1 cellular context compared by ENCODE assay signal in genomic region chr6:83867527-83868161, GRCh38.
TF ChIP-seq lines count a peak whose summit lies in the region.

No MANE protein-coding gene starts in this region.

TF ChIP-seq in HepG2, 621 proteins besides CTCF, POLR2A, EP300 and RAD21 (continued from another document):
- TF ChIP-seq RNF219 (CRISPR knock-in tag; IDR thresholded peaks at IDR 0.05) (no peak), FOSL2 (CRISPR knock-in tag; IDR thresholded peaks at IDR 0.05) (peak; percentile 52), MAFK (conservative IDR thresholded peaks at IDR 0.05 in 1 of 2, IDR thresholded peaks at IDR 0.05 in 1 of 2; ENCODE audit: low read length in 2 of 2) (0 out of 4 replicates have a peak, but pooled peaks have one; percentile 10 to 30), WIZ (CRISPR knock-in tag; IDR thresholded peaks at IDR 0.05) (no peak), NFE2L2 (IDR thresholded peaks at IDR 0.05; ENCODE audit: low read length) (peak; percentile 56; the same call in 1 of the 2 replicates), ZNF263 (CRISPR knock-in tag; IDR thresholded peaks at IDR 0.05) (no peak), ZSCAN31 (CRISPR knock-in tag; IDR thresholded peaks at IDR 0.05; ENCODE audit: low read depth) (0 out of 2 replicates have a peak, but pooled peaks have one; percentile 53), ZNF564 (CRISPR knock-in tag; IDR thresholded peaks at IDR 0.05) (no peak), CEBPB (IDR thresholded peaks at IDR 0.05; ENCODE audit: borderline replicate concordance, low read depth, low read length) (no peak), ZNF746 (CRISPR knock-in tag; IDR thresholded peaks at IDR 0.05) (no peak), SKI (IDR thresholded peaks at IDR 0.05; ENCODE audit: partially characterized antibody) (no peak), HMGXB3 (CRISPR knock-in tag; IDR thresholded peaks at IDR 0.05; ENCODE audit: borderline replicate concordance) (no peak), MNT (IDR thresholded peaks at IDR 0.05) (no peak)
- TF ChIP-seq, protein P1, sequence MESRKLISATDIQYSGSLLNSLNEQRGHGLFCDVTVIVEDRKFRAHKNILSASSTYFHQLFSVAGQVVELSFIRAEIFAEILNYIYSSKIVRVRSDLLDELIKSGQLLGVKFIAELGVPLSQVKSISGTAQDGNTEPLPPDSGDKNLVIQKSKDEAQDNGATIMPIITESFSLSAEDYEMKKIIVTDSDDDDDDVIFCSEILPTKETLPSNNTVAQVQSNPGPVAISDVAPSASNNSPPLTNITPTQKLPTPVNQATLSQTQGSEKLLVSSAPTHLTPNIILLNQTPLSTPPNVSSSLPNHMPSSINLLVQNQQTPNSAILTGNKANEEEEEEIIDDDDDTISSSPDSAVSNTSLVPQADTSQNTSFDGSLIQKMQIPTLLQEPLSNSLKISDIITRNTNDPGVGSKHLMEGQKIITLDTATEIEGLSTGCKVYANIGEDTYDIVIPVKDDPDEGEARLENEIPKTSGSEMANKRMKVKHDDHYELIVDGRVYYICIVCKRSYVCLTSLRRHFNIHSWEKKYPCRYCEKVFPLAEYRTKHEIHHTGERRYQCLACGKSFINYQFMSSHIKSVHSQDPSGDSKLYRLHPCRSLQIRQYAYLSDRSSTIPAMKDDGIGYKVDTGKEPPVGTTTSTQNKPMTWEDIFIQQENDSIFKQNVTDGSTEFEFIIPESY (CRISPR knock-in tag; IDR thresholded peaks at IDR 0.05), result peak; percentile 19; the same call in 1 of the 2 replicates
- TF ChIP-seq, protein P2, sequence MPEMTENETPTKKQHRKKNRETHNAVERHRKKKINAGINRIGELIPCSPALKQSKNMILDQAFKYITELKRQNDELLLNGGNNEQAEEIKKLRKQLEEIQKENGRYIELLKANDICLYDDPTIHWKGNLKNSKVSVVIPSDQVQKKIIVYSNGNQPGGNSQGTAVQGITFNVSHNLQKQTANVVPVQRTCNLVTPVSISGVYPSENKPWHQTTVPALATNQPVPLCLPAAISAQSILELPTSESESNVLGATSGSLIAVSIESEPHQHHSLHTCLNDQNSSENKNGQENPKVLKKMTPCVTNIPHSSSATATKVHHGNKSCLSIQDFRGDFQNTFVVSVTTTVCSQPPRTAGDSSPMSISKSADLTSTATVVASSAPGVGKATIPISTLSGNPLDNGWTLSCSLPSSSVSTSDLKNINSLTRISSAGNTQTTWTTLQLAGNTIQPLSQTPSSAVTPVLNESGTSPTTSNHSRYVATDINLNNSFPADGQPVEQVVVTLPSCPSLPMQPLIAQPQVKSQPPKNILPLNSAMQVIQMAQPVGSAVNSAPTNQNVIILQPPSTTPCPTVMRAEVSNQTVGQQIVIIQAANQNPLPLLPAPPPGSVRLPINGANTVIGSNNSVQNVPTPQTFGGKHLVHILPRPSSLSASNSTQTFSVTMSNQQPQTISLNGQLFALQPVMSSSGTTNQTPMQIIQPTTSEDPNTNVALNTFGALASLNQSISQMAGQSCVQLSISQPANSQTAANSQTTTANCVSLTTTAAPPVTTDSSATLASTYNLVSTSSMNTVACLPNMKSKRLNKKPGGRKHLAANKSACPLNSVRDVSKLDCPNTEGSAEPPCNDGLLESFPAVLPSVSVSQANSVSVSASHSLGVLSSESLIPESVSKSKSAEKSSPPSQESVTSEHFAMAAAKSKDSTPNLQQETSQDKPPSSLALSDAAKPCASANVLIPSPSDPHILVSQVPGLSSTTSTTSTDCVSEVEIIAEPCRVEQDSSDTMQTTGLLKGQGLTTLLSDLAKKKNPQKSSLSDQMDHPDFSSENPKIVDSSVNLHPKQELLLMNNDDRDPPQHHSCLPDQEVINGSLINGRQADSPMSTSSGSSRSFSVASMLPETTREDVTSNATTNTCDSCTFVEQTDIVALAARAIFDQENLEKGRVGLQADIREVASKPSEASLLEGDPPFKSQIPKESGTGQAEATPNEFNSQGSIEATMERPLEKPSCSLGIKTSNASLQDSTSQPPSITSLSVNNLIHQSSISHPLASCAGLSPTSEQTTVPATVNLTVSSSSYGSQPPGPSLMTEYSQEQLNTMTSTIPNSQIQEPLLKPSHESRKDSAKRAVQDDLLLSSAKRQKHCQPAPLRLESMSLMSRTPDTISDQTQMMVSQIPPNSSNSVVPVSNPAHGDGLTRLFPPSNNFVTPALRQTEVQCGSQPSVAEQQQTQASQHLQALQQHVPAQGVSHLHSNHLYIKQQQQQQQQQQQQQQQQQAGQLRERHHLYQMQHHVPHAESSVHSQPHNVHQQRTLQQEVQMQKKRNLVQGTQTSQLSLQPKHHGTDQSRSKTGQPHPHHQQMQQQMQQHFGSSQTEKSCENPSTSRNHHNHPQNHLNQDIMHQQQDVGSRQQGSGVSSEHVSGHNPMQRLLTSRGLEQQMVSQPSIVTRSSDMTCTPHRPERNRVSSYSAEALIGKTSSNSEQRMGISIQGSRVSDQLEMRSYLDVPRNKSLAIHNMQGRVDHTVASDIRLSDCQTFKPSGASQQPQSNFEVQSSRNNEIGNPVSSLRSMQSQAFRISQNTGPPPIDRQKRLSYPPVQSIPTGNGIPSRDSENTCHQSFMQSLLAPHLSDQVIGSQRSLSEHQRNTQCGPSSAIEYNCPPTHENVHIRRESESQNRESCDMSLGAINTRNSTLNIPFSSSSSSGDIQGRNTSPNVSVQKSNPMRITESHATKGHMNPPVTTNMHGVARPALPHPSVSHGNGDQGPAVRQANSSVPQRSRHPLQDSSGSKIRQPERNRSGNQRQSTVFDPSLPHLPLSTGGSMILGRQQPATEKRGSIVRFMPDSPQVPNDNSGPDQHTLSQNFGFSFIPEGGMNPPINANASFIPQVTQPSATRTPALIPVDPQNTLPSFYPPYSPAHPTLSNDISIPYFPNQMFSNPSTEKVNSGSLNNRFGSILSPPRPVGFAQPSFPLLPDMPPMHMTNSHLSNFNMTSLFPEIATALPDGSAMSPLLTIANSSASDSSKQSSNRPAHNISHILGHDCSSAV (CRISPR knock-in tag; IDR thresholded peaks at IDR 0.05; ENCODE audit: borderline replicate concordance), result no peak
